7 cellular contexts compared by ENCODE assay signal in the genomic region with DNA sequence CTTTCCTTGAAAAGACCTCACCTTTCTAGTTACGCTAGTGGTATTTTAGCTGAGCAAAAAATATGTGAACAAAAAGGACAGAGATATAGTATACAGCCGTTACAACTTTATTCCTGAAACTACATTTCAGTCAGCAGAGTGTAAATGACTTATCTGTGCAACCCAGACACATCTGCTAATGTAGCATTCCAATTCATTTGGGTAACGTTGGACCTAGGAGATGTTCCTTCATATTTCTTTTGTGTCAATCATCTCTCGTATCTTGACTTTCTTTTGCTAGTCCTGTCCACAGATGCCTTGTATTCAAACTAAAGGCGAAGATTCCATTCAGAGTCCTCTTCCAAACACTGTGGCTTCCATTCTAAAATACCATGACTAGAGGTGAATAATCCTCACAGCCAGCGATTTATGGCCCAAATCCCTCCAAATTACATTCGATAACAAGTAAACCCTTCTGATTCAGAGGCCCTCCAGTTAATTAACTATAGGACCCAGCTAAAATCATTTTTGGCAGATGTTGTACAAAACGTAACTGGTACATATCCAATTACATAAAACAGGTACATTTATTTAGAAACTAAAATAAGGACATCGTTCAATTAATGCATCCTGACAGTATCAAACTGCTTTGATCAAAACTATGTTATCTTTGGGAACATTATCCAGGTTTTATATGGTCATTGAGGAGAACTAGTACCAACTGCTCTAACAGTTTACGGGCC.
"Had no signal": no experiment of that assay in that cellular context is flagged by ENCODE, and none has a peak within 500 bp of the region (broad histone marks: within the 10 kb centered on the region; RNA-seq: fewer than 3 reads in every experiment).

No MANE protein-coding gene starts in this region.

- ATAC-seq: HCT116, HepG2 had no signal

- FAIRE-seq: HepG2 had no signal

- H3K4me1 ChIP-seq: HAP-1 had no signal

- H3K36me3 ChIP-seq: HAP-1 had no signal

- DNase-seq: GOT3, H7, HFFc6 had no signal

- H3K9me3 ChIP-seq: HAP-1 had no signal

- H3K27ac ChIP-seq: HL-60 had no signal

- H3K4me3 ChIP-seq: HAP-1 had no signal
